7 cellular contexts compared by ENCODE assay signal in genomic region chr9:125241863-125242739, GRCh38. TPM values are rescaled to one million over a fixed set of nuclear protein-coding genes. Genes with fewer than 3 reads are reported as not detected.
DNase-seq lines count a peak whose midpoint lies in the region; ATAC-seq, FAIRE-seq and TF ChIP-seq lines count a peak whose summit lies in the region.

No MANE protein-coding gene starts in this region.

- H3K9ac ChIP-seq in OCI-LY1 (ENCODE audit: low read length) (peak overlapping the region; percentile 86), subcutaneous abdominal adipose tissue (ENCODE audit: low read length in 5 of 5) (peak overlapping the region; percentile 92 to 99 (median 97))

- peak overlapping the region; percentile 84 for H3K4me2 ChIP-seq in OCI-LY1 (ENCODE audit: low read length)

- H3K4me1 ChIP-seq in OCI-LY1 (ENCODE audit: insufficient read depth, low read length, severe bottlenecking): peaks cover 44% of the 10 kb centered on the region
- peaks cover 29 to 49% of the 10 kb centered on the region in 2 donors for H3K4me1 ChIP-seq in left lung
- H3K4me1 ChIP-seq in subcutaneous abdominal adipose tissue (ENCODE audit: control insufficient read depth in 5 of 5, insufficient read depth in 5 of 5, low read length in 5 of 5): peaks cover 0 to 47% (median 41%) of the 10 kb centered on the region in 5 donors

- TF ChIP-seq CTCF in OCI-LY1 (IDR thresholded peaks at IDR 0.05; ENCODE audit: low read length) (no peak), cardiac fibroblast (IDR thresholded peaks at IDR 0.05; ENCODE audit: low read depth, low read length) (no peak), left lung (IDR thresholded peaks at IDR 0.05) (no peak)

- H3K9me3 ChIP-seq in OCI-LY1 (ENCODE audit: low read length): no peaks in the 10 kb centered on the region
- H3K9me3 ChIP-seq in left lung: no peaks in the 10 kb centered on the region
- H3K9me3 ChIP-seq in subcutaneous abdominal adipose tissue (ENCODE audit: control insufficient read depth in 5 of 5, low read length in 5 of 5): no peaks in the 10 kb centered on the region

- ATAC-seq in GM21825 (IDR thresholded peaks at IDR 0.05; ENCODE audit: unreplicated experiment) (peak; percentile 4), left lung (peak; percentile 6), HG03521 (IDR thresholded peaks at IDR 0.05; ENCODE audit: unreplicated experiment) (no peak)

- peaks cover 13% of the 10 kb centered on the region; the same call in 1 of the 2 replicates for H3F3A ChIP-seq in OCI-LY1 (ENCODE audit: insufficient read depth, low read length)

- intact Hi-C loops in left lung (cut with DNase I): no loop called here

- H3K4me3 ChIP-seq in OCI-LY1 (ENCODE audit: low read depth, low read length, poor library complexity, severe bottlenecking) (peak overlapping the region; percentile 95), cardiac fibroblast (replicated peaks in 1 of 2; ENCODE audit: low read depth in 2 of 2, low read length in 2 of 2) (peak overlapping the region; percentile 63 to 67), left lung (peak overlapping the region; percentile 48 to 80), subcutaneous abdominal adipose tissue (ENCODE audit: low read depth in 1 of 5, low read length in 5 of 5) (peak overlapping the region; percentile 86 to 99 (median 99))

- H2AFZ ChIP-seq in OCI-LY1 (ENCODE audit: low read length): no peak overlapping the region

- peaks cover 31% of the 10 kb centered on the region for H3K79me2 ChIP-seq in OCI-LY1 (ENCODE audit: insufficient read depth, low read length)

- no peaks in the 10 kb centered on the region for H3K27me3 ChIP-seq in OCI-LY1 (ENCODE audit: insufficient read depth, low read length)
- H3K27me3 ChIP-seq in left lung: no peaks in the 10 kb centered on the region
- no peaks in the 10 kb centered on the region for H3K27me3 ChIP-seq in subcutaneous abdominal adipose tissue (ENCODE audit: control insufficient read depth in 5 of 5, insufficient read depth in 4 of 5, low read length in 5 of 5)

- H3K27ac ChIP-seq in OCI-LY1 (ENCODE audit: low read depth, low read length, poor library complexity, severe bottlenecking): peak overlapping the region; percentile 50
- H3K27ac ChIP-seq in left lung: peak overlapping the region; percentile 89 to 95
- peak overlapping the region; percentile 98 for H3K27ac ChIP-seq in subcutaneous abdominal adipose tissue (ENCODE audit: low read depth, low read length)

- H3K36me3 ChIP-seq in OCI-LY1 (ENCODE audit: insufficient read depth, low read length) (peaks cover 40% of the 10 kb centered on the region), left lung (peaks cover 6 to 31% of the 10 kb centered on the region in 2 donors), subcutaneous abdominal adipose tissue (ENCODE audit: control insufficient read depth in 5 of 5, insufficient read depth in 5 of 5, low read length in 5 of 5) (peaks cover 9 to 24% (median 23%) of the 10 kb centered on the region in 5 donors)

- no peak for FAIRE-seq in GM12891 (lab: Jason Lieb, UNC)

- H4K20me1 ChIP-seq in OCI-LY1 (ENCODE audit: insufficient read depth, low read length): no peaks in the 10 kb centered on the region

- peak; percentile 57; the same call in 1 of the 2 replicates for TF ChIP-seq POLR2A in GM12891 (IDR thresholded peaks at IDR 0.05; ENCODE audit: low read depth, low read length)

- DNase-seq in GM12891 (ENCODE audit: insufficient read length, low spot score) (no peak), cardiac fibroblast (ENCODE audit: low read depth in 2 of 2) (peak in 1 of 2 donors; percentile 51), left lung (peak; percentile 43 to 76)

- H3K9me2 ChIP-seq in OCI-LY1 (ENCODE audit: low read depth, low read length): no peaks in the 10 kb centered on the region

TF ChIP-seq in GM12891, 5 proteins besides CTCF, POLR2A, EP300 and RAD21:
- no peak for TF ChIP-seq PAX5 (IDR thresholded peaks at IDR 0.05; ENCODE audit: insufficient read depth, low read length, severe bottlenecking)
- peak; percentile 27; the same call in 1 of the 2 replicates for TF ChIP-seq POLR2AphosphoS5 (IDR thresholded peaks at IDR 0.05; ENCODE audit: low read depth, low read length)
- TF ChIP-seq SPI1 (IDR thresholded peaks at IDR 0.05; ENCODE audit: low read depth, low read length): no peak
- TF ChIP-seq TAF1 (IDR thresholded peaks at IDR 0.05; ENCODE audit: low read depth, low read length): no peak

RNA-seq across cellular contexts. Expression of gene HSPA5, which starts 1.0 kb away (rescaled TPM):
- polyA plus RNA-seq in GM12891 (2012; ENCODE audit: low read depth, missing spikeins): 150 TPM
- 100 to 1,000 TPM; 340 to 479 TPM for total RNA-seq in left lung

RNA-seq across cellular contexts. Expression of gene GAPVD1, which starts 19.5 kb away (rescaled TPM):
- polyA plus RNA-seq in GM12891 (2012; ENCODE audit: low read depth, missing spikeins): 8.0 TPM
- total RNA-seq in left lung: 10 to 100 TPM; 55.1 to 63.5 TPM

RNA-seq across cellular contexts. Expression of gene RABEPK, which starts 41.8 kb away (rescaled TPM):
- 29.1 TPM for polyA plus RNA-seq in GM12891 (2012; ENCODE audit: low read depth, missing spikeins)
- total RNA-seq in left lung: 10 to 100 TPM; 13.9 to 18.7 TPM

RNA-seq across cellular contexts. Expression of gene PPP6C, which starts 52.5 kb away (rescaled TPM):
- polyA plus RNA-seq in GM12891 (2012; ENCODE audit: low read depth, missing spikeins): 16.1 TPM
- 10 to 100 TPM; 43.9 to 47.2 TPM for total RNA-seq in left lung
